In the genomic region with DNA sequence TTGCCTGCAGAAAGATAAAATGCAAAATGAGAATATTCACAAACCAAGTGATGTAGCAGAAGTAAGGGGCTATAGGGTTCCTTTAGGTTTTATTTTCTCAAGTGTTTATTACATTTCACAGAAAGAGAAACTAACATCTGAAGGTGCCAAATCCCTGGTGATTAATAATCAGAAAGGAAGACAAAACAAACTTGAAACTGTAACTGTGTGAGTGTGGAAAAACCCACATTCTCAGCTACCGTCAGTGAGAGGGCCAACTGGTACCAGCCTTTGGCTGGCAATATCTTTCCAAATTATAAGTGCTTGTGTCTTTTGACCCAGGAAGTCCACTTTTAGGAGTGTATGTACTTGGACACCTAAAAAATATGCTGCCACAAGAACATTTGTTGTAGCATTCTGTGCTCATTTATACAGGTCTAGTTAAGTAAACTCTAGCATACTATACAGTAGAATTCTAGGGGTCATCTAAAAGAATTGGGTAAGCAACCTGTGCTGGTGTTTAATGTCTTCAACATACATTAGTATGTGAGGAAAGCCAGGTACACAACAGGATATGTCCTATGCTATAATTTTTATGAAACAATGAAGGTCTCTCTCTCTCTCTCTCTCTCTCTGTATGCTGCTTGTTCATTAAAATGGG, we compare ENCODE assay signal across 9 cellular contexts. TPM values are rescaled to one million over a fixed set of nuclear protein-coding genes. Genes with fewer than 3 reads are reported as not detected.
DNase-seq lines count a peak whose midpoint lies in the region; ATAC-seq and TF ChIP-seq lines count a peak whose summit lies in the region.
"Had no signal": no experiment of that assay in that cellular context is flagged by ENCODE, and none has a peak within 500 bp of the region (broad histone marks: within the 10 kb centered on the region; RNA-seq: fewer than 3 reads in every experiment).

No MANE protein-coding gene starts in this region.

- no peak overlapping the region for H3K9ac ChIP-seq in colonic mucosa (ENCODE audit: low read depth in 2 of 2, low read length in 2 of 2)

- no peak overlapping the region for H3K4me3 ChIP-seq in colonic mucosa

- DNase-seq in activated CD8-positive, alpha-beta memory T cell treated with anti-CD3 and anti-CD28 coated beads, Interleukin-2, amount 50 U/mL, for 48 hours = peak; percentile 43
- no peak for DNase-seq in activated CD8-positive, alpha-beta memory T cell treated with anti-CD3 and anti-CD28 coated beads, Interleukin-2, amount 50 U/mL, for 4 hours
- no peak for DNase-seq in stimulated activated effector memory CD8-positive, alpha-beta T cell treated with anti-CD3 and anti-CD28 coated beads, Interleukin-12 subunit alpha, Interleukin-12 subunit beta, amount 100 ng/mL, for 72 hours (ENCODE audit: low spot score in 2 of 2)
- DNase-seq in colonic mucosa (no peak), NCI-H146 treated with DMSO at 0.1 percent for 48 hours (lab: John Stamatoyannopoulos, UW; ENCODE audit: unreplicated experiment) (no peak)

- no peaks in the 10 kb centered on the region for H3K36me3 Mint-ChIP-seq in stimulated activated effector memory CD8-positive, alpha-beta T cell treated with anti-CD3 and anti-CD28 coated beads, Interleukin-12 subunit alpha, Interleukin-12 subunit beta, amount 100 ng/mL, for 72 hours

- H3K4me1 Mint-ChIP-seq in stimulated activated effector memory CD8-positive, alpha-beta T cell treated with anti-CD3 and anti-CD28 coated beads, Interleukin-12 subunit alpha, Interleukin-12 subunit beta, amount 100 ng/mL, for 72 hours = peaks cover 46% of the 10 kb centered on the region

- no peak overlapping the region for H3K27ac ChIP-seq in colonic mucosa

- no peak overlapping the region for H3K4me3 Mint-ChIP-seq in stimulated activated effector memory CD8-positive, alpha-beta T cell treated with anti-CD3 and anti-CD28 coated beads, Interleukin-12 subunit alpha, Interleukin-12 subunit beta, amount 100 ng/mL, for 72 hours

- H3K9me3 ChIP-seq in colonic mucosa = no peaks in the 10 kb centered on the region

- H3K27ac Mint-ChIP-seq in stimulated activated effector memory CD8-positive, alpha-beta T cell treated with anti-CD3 and anti-CD28 coated beads, Interleukin-12 subunit alpha, Interleukin-12 subunit beta, amount 100 ng/mL, for 72 hours = no peak overlapping the region
- H3K27ac Mint-ChIP-seq: progenitor cell of endocrine pancreas had no signal

- no peaks in the 10 kb centered on the region for H3K9me3 Mint-ChIP-seq in stimulated activated effector memory CD8-positive, alpha-beta T cell treated with anti-CD3 and anti-CD28 coated beads, Interleukin-12 subunit alpha, Interleukin-12 subunit beta, amount 100 ng/mL, for 72 hours

- TF ChIP-seq CTCF in colonic mucosa (IDR thresholded peaks at IDR 0.05) = no peak

- H3K27me3 ChIP-seq in colonic mucosa = no peaks in the 10 kb centered on the region

- peak; percentile 73 for ATAC-seq in HG02623 (IDR thresholded peaks at IDR 0.05; ENCODE audit: unreplicated experiment)
- ATAC-seq in HG03565 (IDR thresholded peaks at IDR 0.05; ENCODE audit: unreplicated experiment) = peak; percentile 83
- peak; percentile 94 for ATAC-seq in stimulated activated effector memory CD8-positive, alpha-beta T cell treated with anti-CD3 and anti-CD28 coated beads, Interleukin-12 subunit alpha, Interleukin-12 subunit beta, amount 100 ng/mL, for 72 hours
- ATAC-seq in HG03025 (IDR thresholded peaks at IDR 0.05; ENCODE audit: low FRiP score, unreplicated experiment) = no peak

- intact Hi-C loops in colonic mucosa (cut with DNase I) = no loop called here

- no peaks in the 10 kb centered on the region for H3K4me1 ChIP-seq in colonic mucosa

- no peaks in the 10 kb centered on the region for H3K36me3 ChIP-seq in colonic mucosa

RNA-seq across cellular contexts. Expression of a gene that starts 6.6 kb away (rescaled TPM):
- total RNA-seq in colonic mucosa = 1 to 10 TPM; 2.5 to 2.6 TPM
- total RNA-seq: progenitor cell of endocrine pancreas had no signal
